22 cellular contexts compared by ENCODE assay signal in the genomic region with DNA sequence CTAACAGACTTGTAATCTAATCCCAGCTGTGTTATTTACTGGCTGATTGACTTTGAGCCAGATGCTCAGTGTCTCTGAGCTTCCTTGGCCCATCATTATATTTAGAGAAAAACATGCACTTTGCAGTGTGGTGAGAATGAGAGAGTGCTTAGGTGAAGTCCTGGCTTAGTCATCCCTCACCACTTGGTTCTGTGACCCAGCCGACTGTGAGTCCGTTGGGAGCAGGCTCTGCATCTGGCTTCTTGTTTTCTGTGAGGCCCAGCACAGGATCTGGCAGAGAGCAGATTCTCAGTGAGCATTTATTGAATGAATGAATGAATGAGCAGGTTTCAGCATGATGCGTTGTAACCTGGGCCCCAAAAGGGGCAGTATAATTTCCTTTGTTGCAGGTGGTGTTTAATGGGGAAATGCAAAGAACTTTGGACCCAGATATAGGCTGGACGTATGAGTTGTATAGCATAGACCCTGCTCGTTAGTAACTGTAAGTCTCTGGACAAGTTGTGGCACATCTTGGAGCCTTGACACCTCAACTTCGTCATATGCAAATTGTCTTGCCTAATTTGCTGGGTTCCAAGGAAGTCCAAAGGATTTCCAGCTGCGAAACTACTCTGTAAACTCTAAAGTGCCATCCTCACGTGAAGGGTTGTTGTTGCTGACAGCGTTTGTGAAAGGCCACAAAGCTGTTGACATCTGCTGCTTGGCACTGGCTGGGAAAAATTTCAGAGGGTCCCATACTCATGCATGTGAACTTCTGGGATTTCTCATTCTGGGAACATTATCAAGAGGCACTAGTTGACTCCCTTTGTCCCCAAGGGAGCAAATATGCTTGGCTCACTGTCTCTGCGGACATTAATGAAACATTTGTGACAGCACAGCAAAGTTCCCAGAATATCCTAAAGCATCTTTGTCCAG.
DNase-seq lines count a peak whose midpoint lies in the region; ATAC-seq, FAIRE-seq and TF ChIP-seq lines count a peak whose summit lies in the region.
"Had no signal": no experiment of that assay in that cellular context is flagged by ENCODE, and none has a peak within 500 bp of the region (broad histone marks: within the 10 kb centered on the region; RNA-seq: fewer than 3 reads in every experiment).

No MANE protein-coding gene starts in this region.

- TF ChIP-seq POLR2A in GM12892 (IDR thresholded peaks at IDR 0.05; ENCODE audit: low read depth, low read length), result no peak

- ATAC-seq in sciatic nerve (peak; percentile 56), left lobe of liver (no peak)
- ATAC-seq: activated CD4-positive, CD25-positive, alpha-beta regulatory T cell treated with anti-CD3 and anti-CD28 coated beads, Interleukin-2, amount 50 U/mL, for 24 hours; activated CD8-positive, alpha-beta T cell treated with anti-CD3 and anti-CD28 coated beads, Interleukin-2, amount 10 ng/mL, durations not matched to agents 7 days and 5 days; natural killer cell treated with Interleukin-12 subunit alpha and Interleukin-12 subunit beta and Interleukin-15 and Interleukin-18, amount 100 ng/mL, for 72 hours had no signal

- H3K4me3 ChIP-seq in epithelial cell of esophagus (ENCODE audit: low read length), result no peak overlapping the region
- H3K4me3 ChIP-seq: skin epidermis, transverse colon had no signal

- peak; percentile 27 for FAIRE-seq in GM12892 (lab: Jason Lieb, UNC)
- FAIRE-seq: endothelial cell of umbilical vein had no signal

- DNase-seq in GM12892 (ENCODE audit: insufficient read length), result no peak
- peak; percentile 15 for DNase-seq in HPDE6-E6E7 (ENCODE audit: extremely low spot score)
- DNase-seq in epithelial cell of esophagus (ENCODE audit: low read depth), result peak; percentile 80
- DNase-seq in sciatic nerve (ENCODE audit: low spot score), result no peak
- no peak for DNase-seq in pons (ENCODE audit: low spot score)
- DNase-seq in NCI-H524 (lab: John Stamatoyannopoulos, UW), result no peak
- no peak for DNase-seq in medulla oblongata (ENCODE audit: extremely low spot score)
- no peak for DNase-seq in left lobe of liver (ENCODE audit: low spot score)
- DNase-seq: activated CD8-positive, alpha-beta T cell treated with anti-CD3 and anti-CD28 coated beads, Interleukin-2, amount 10 ng/mL, durations not matched to agents 7 days and 5 days; activated naive CD4-positive, alpha-beta T cell; activated T-cell treated with anti-CD3 and anti-CD28 coated beads, Interleukin-2, amount 50 U/mL, for 1 hour; dermis blood vessel endothelial cell; HFFc6; NCI-H1092 treated with DMSO at 0.1 percent for 48 hours; NCI-H2081; NCI-H510A; stimulated activated CD4-positive, alpha-beta T cell treated with anti-CD3 and anti-CD28 coated beads, Interleukin-2, amount 100 ng/mL, for 24 hours; transverse colon had no signal

- no peak for TF ChIP-seq CTCF in epithelial cell of esophagus (IDR thresholded peaks at IDR 0.05; ENCODE audit: insufficient read depth, low read depth, low read length, missing control alignments)

- intact Hi-C loops in sciatic nerve (cut with DNase I), result no loop called here

Comparison
In these comparisons a context has a peak if more than half of its experiments do, and no peak if none do; other contexts are left out.
1. DNase-seq: peak in HPDE6-E6E7 (single experiment) and epithelial cell of esophagus (single experiment); none in GM12892 (single experiment), sciatic nerve (single experiment), pons (single experiment), NCI-H524 (0 of 2), medulla oblongata (single experiment) and left lobe of liver (single experiment).